In the genomic region with DNA sequence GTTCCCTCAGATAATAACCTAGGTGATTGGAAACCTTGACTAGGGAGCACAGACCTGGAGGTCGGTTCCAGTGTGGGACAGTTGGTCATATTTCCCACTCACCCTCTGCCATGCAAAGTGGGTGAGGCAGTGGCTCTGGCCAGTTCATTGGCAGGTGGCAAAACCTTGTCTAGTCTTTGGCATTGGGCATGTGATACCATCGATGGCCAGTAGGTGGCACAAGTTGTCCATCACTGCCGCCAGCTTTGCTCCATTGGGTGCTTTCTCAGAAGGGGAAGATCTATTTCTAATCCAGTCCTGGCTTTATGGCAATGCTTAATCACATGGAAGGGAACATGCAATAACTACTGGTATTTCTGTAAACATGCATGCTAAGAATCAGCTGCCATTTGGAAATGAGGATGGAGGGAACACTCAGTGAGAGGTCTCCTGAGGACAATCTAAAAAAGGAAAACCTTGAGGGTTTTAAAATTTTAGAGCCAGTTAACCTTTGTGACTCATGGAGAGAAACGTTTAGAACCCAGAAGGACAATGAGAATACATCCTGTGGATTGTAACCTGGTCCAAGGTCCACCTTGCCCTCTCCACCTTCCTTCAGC, we compare ENCODE assay signal across 8 cellular contexts.
DNase-seq lines count a peak whose midpoint lies in the region; ATAC-seq and TF ChIP-seq lines count a peak whose summit lies in the region.
"Not testable (repeated sequence)": the region's sequence is repeated elsewhere in the genome, so short reads cannot be mapped to it uniquely, and the experiment has no call there.

No MANE protein-coding gene starts in this region.

- not testable (repeated sequence) for H3K4me3 Mint-ChIP-seq in activated CD4-positive, alpha-beta memory T cell treated with anti-CD3 and anti-CD28 coated beads, Interleukin-2, amount 10 ng/mL, durations not matched to agents 7 days and 5 days; nephron

- in situ Hi-C loops in GM23248 (cut with MboI); IMR-90 (cut with MboI; ENCODE audit: low sequenced_read_pairs): not testable (repeated sequence)

- H3K18ac ChIP-seq in IMR-90 (ENCODE audit: low read depth, low read length), result not testable (repeated sequence)

- dilution Hi-C loops in IMR-90 (cut with HindIII; ENCODE audit: low sequenced_read_pairs, unreplicated experiment), result not testable (repeated sequence)

- not testable (repeated sequence) for H3K9me3 Mint-ChIP-seq in activated CD4-positive, alpha-beta memory T cell treated with anti-CD3 and anti-CD28 coated beads, Interleukin-2, amount 10 ng/mL, durations not matched to agents 7 days and 5 days; nephron

- H3K9ac ChIP-seq in GM23248; IMR-90 (ENCODE audit: low read depth, low read length); colonic mucosa (ENCODE audit: low read depth in 2 of 2, low read length in 2 of 2): not testable (repeated sequence)

- H4K91ac ChIP-seq in IMR-90 (ENCODE audit: insufficient read depth, low read depth, low read length), result not testable (repeated sequence)

- H3K27ac Mint-ChIP-seq in activated CD4-positive, alpha-beta memory T cell treated with anti-CD3 and anti-CD28 coated beads, Interleukin-2, amount 10 ng/mL, durations not matched to agents 7 days and 5 days; nephron: not testable (repeated sequence)

- H2BK20ac ChIP-seq in IMR-90 (ENCODE audit: low read depth, low read length), result not testable (repeated sequence)

- not testable (repeated sequence) for BruUV-seq in IMR-90 (replicated peaks; lab: Mats Ljungman, UMichigan)

- H3K56ac ChIP-seq in IMR-90 (ENCODE audit: extremely low read depth, insufficient read depth, low read length), result not testable (repeated sequence)

- not testable (repeated sequence) for H3K36me3 Mint-ChIP-seq in activated CD4-positive, alpha-beta memory T cell treated with anti-CD3 and anti-CD28 coated beads, Interleukin-2, amount 10 ng/mL, durations not matched to agents 7 days and 5 days (ENCODE audit: low read depth); nephron (ENCODE audit: low read depth)

- H2BK120ac ChIP-seq in IMR-90 (ENCODE audit: low read depth, low read length), result not testable (repeated sequence)

- H4K20me1 ChIP-seq in GM23248 (ENCODE audit: insufficient read depth); IMR-90 (ENCODE audit: insufficient read depth, low read length): not testable (repeated sequence)

- intact Hi-C loops in IMR-90 (cut with micrococcal nuclease); colonic mucosa (cut with DNase I); left cardiac atrium (cut with DNase I): not testable (repeated sequence)

- not testable (repeated sequence) for H2AK9ac ChIP-seq in IMR-90 (replicated peaks; ENCODE audit: low read depth, low read length, poor library complexity)

- 0 out of 2 replicates have a peak, but pooled peaks have one; percentile 11 for TF ChIP-seq RAD21 in IMR-90 (IDR thresholded peaks at IDR 0.05; ENCODE audit: low read length)

- H3F3A ChIP-seq in GM23248 (ENCODE audit: insufficient read depth), result not testable (repeated sequence)

- H3K4me1 Mint-ChIP-seq in activated CD4-positive, alpha-beta memory T cell treated with anti-CD3 and anti-CD28 coated beads, Interleukin-2, amount 10 ng/mL, durations not matched to agents 7 days and 5 days, result peaks cover 11% of the 10 kb centered on the region
- not testable (repeated sequence) for H3K4me1 Mint-ChIP-seq in nephron

- TF ChIP-seq CTCF in IMR-90 (conservative IDR thresholded peaks at IDR 0.05; ENCODE audit: low read depth, low read length) (peak; percentile 22; the same call in 1 of the 2 replicates), colonic mucosa (IDR thresholded peaks at IDR 0.05) (peak; percentile 52), nephron (IDR thresholded peaks at IDR 0.05; ENCODE audit: unreplicated experiment in 3 of 3) (peak in 2 of 3 experiments; percentile 51 to 56), upper lobe of left lung (IDR thresholded peaks at IDR 0.05) (peak in 3 of 6 experiments; percentile 9 to 59 (median 28))

- POLR2A ChIA-PET in IMR-90 (lab: Charles Lee; ENCODE audit: unreplicated experiment); activated CD4-positive, alpha-beta memory T cell treated with anti-CD3 and anti-CD28 coated beads, Interleukin-2, amount 10 ng/mL, durations not matched to agents 7 days and 5 days (lab: Charles Lee): not testable (repeated sequence)

- H3K23ac ChIP-seq in IMR-90 (ENCODE audit: low read depth, low read length), result not testable (repeated sequence)

- not testable (repeated sequence) for H3K4me3 ChIP-seq in GM23248; IMR-90 (ENCODE audit: insufficient read depth, low read depth, low read length); colonic mucosa; upper lobe of left lung

- not testable (repeated sequence) for H3K27ac ChIP-seq in GM23248; IMR-90 (ENCODE audit: insufficient read depth, low read length); colonic mucosa; upper lobe of left lung

- not testable (repeated sequence) for H2BK15ac ChIP-seq in IMR-90 (ENCODE audit: low read depth, low read length)

- not testable (repeated sequence) for H3K36me3 ChIP-seq in GM23248 (ENCODE audit: low read depth); IMR-90 (ENCODE audit: control insufficient read depth, insufficient read depth, low read length); colonic mucosa; upper lobe of left lung

- H3K4me2 ChIP-seq in GM23248 (ENCODE audit: unreplicated experiment), result peak overlapping the region; percentile 12
- not testable (repeated sequence) for H3K4me2 ChIP-seq in IMR-90 (ENCODE audit: low read depth, low read length)

- not testable (repeated sequence) for H3K14ac ChIP-seq in IMR-90 (replicated peaks; ENCODE audit: low read depth, low read length)

- CTCF ChIA-PET in IMR-90 (lab: Yijun Ruan, JAX); activated CD4-positive, alpha-beta memory T cell treated with anti-CD3 and anti-CD28 coated beads, Interleukin-2, amount 10 ng/mL, durations not matched to agents 7 days and 5 days (lab: Charles Lee): not testable (repeated sequence)

- H4K8ac ChIP-seq in IMR-90 (ENCODE audit: low read depth in 2 of 2, low read length in 2 of 2), result not testable (repeated sequence)

- 0% methylated on average over 2 to 3 of the region's 4 CpGs for WGBS in GM23248 (ENCODE audit: low coverage in 1 of 2, low lambda C conversion rate in 2 of 2, missing lambda C conversion rate in 2 of 2), 2 experiments
- WGBS in IMR-90 (ENCODE audit: extremely low coverage in 2 of 2, insufficient read length in 1 of 2), 2 experiments, result no CpG with 5 or more reads among the region's 4 CpGs
- WGBS in upper lobe of left lung, 2 donors, result 0% methylated on average over 1 of the region's 4 CpGs; no CpG with 5 or more reads in 1 of the 2 donors

- not testable (repeated sequence) for H3K79me2 ChIP-seq in GM23248 (ENCODE audit: insufficient read depth)

- H4K5ac ChIP-seq in IMR-90 (ENCODE audit: low read depth, low read length), result not testable (repeated sequence)

- H3K27me3 Mint-ChIP-seq in activated CD4-positive, alpha-beta memory T cell treated with anti-CD3 and anti-CD28 coated beads, Interleukin-2, amount 10 ng/mL, durations not matched to agents 7 days and 5 days; nephron (ENCODE audit: low read depth): not testable (repeated sequence)

- TF ChIP-seq EP300 in upper lobe of left lung (IDR thresholded peaks at IDR 0.05), result not testable (repeated sequence)

- not testable (repeated sequence) for H3K9me2 ChIP-seq in GM23248 (ENCODE audit: insufficient read depth)

- H2BK5ac ChIP-seq in IMR-90 (ENCODE audit: low read depth, low read length, poor library complexity, severe bottlenecking), result not testable (repeated sequence)

- ATAC-seq in IMR-90 (ENCODE audit: low read depth), result peak; percentile 97
- ATAC-seq in left cardiac atrium, result peak; percentile 86 to 94
- peak; percentile 82 to 94 for ATAC-seq in upper lobe of left lung (ENCODE audit: low FRiP score in 2 of 2)

- H3K4me1 ChIP-seq in GM23248 (ENCODE audit: insufficient read depth); IMR-90 (ENCODE audit: control insufficient read depth, insufficient read depth, low read length); colonic mucosa; upper lobe of left lung: not testable (repeated sequence)

- not testable (repeated sequence) for H3K79me1 ChIP-seq in IMR-90 (ENCODE audit: low read depth in 1 of 2, low read length in 2 of 2)

- not testable (repeated sequence) for H3K27me3 ChIP-seq in GM23248 (replicated peaks; ENCODE audit: insufficient read depth); IMR-90 (ENCODE audit: control insufficient read depth, insufficient read depth, low read length); colonic mucosa; upper lobe of left lung

- not testable (repeated sequence) for TF ChIP-seq POLR2A in IMR-90 (IDR thresholded peaks at IDR 0.05; ENCODE audit: low read depth, low read length); upper lobe of left lung (IDR thresholded peaks at IDR 0.05)

- H2AFZ ChIP-seq in GM23248; IMR-90 (replicated peaks; ENCODE audit: low read length, poor library complexity): not testable (repeated sequence)

- DNase-seq in GM04503 (ENCODE audit: low read depth), result peak; percentile 4
- peak; percentile 48 for DNase-seq in GM23248
- peak; percentile 33 for DNase-seq in IMR-90
- DNase-seq in activated CD4-positive, alpha-beta memory T cell treated with anti-CD3 and anti-CD28 coated beads, Interleukin-2, amount 10 ng/mL, durations not matched to agents 7 days and 5 days, result peak; percentile 17
- DNase-seq in colonic mucosa, left cardiac atrium, upper lobe of left lung: not testable (repeated sequence)

- not testable (repeated sequence) for H3K4ac ChIP-seq in IMR-90 (ENCODE audit: low read depth, low read length)

- not testable (repeated sequence) for H2AK5ac ChIP-seq in IMR-90 (ENCODE audit: low read depth, low read length)

- not testable (repeated sequence) for H3K9me1 ChIP-seq in IMR-90 (ENCODE audit: insufficient read depth, low read length)

- not testable (repeated sequence) for H3K9me3 ChIP-seq in GM23248 (ENCODE audit: low read depth); IMR-90 (ENCODE audit: control insufficient read depth, insufficient read depth, low read length); colonic mucosa; upper lobe of left lung
